8 cellular contexts compared by ENCODE assay signal in genomic region chr2:60549250-60550150, GRCh38. TPM values are rescaled to one million over a fixed set of nuclear protein-coding genes. Genes with fewer than 3 reads are reported as not detected.
A peak's percentile ranks its signal among the peaks of the same experiment; 100 is the strongest.
DNase-seq lines count a peak whose midpoint lies in the region; ATAC-seq and TF ChIP-seq lines count a peak whose summit lies in the region.

No MANE protein-coding gene starts in this region.

- H3K27me3 Mint-ChIP-seq in activated naive CD4-positive, alpha-beta T cell treated with anti-CD3 and anti-CD28 coated beads for 36 hours (ENCODE audit: low read depth): peaks cover 71% of the 10 kb centered on the region

- no peaks in the 10 kb centered on the region for H3K36me3 Mint-ChIP-seq in activated naive CD4-positive, alpha-beta T cell treated with anti-CD3 and anti-CD28 coated beads for 36 hours (ENCODE audit: low read depth)

- TF ChIP-seq CTCF in fibroblast of pulmonary artery (IDR thresholded peaks at IDR 0.05; ENCODE audit: low read length, missing control alignments) (no peak), parathyroid adenoma (IDR thresholded peaks at IDR 0.05) (no peak)

- H3K4me3 Mint-ChIP-seq in activated naive CD4-positive, alpha-beta T cell treated with anti-CD3 and anti-CD28 coated beads for 36 hours: peak overlapping the region; percentile 83

- no peaks in the 10 kb centered on the region for H3K4me1 ChIP-seq in parathyroid adenoma

- peak overlapping the region; percentile 72 for H3K4me3 ChIP-seq in fibroblast of pulmonary artery (replicated peaks; ENCODE audit: low read depth, low read length)
- peak overlapping the region; percentile 74 for H3K4me3 ChIP-seq in parathyroid adenoma (ENCODE audit: low read depth, low read length)

- CTCF ChIA-PET in activated naive CD4-positive, alpha-beta T cell treated with anti-CD3 and anti-CD28 coated beads for 36 hours (lab: Charles Lee): interaction anchor here (0.6 to 1.3 kb wide), 16 partner anchors 8 to 1711 kb away, joined by 3 to 8 read pairs (median 4); no protein-coding TSS in a partner anchor

- peak; percentile 0 for ATAC-seq in HG03378 (IDR thresholded peaks at IDR 0.05; ENCODE audit: unreplicated experiment)

- H3K27ac ChIP-seq in parathyroid adenoma: no peak overlapping the region

- no peaks in the 10 kb centered on the region for H3K27me3 ChIP-seq in parathyroid adenoma (ENCODE audit: control insufficient read depth, insufficient read depth, low read length)

- no peaks in the 10 kb centered on the region for H3K36me3 ChIP-seq in parathyroid adenoma (ENCODE audit: control insufficient read depth, insufficient read depth, low read length)

- no peak overlapping the region for H3K9ac ChIP-seq in parathyroid adenoma

- no peaks in the 10 kb centered on the region for H3K9me3 Mint-ChIP-seq in activated naive CD4-positive, alpha-beta T cell treated with anti-CD3 and anti-CD28 coated beads for 36 hours

- peak overlapping the region; percentile 74 for H2AFZ ChIP-seq in parathyroid adenoma

- intact Hi-C loops in activated naive CD4-positive, alpha-beta T cell treated with anti-CD3 and anti-CD28 coated beads for 36 hours (cut with micrococcal nuclease): loop anchor here (1.0 to 10.0 kb wide), 9 partner anchors 103 to 1979 kb away; partner anchors contain the start of genes PEX13 and PUS10

- no peaks in the 10 kb centered on the region for H3K79me2 ChIP-seq in parathyroid adenoma

- no peaks in the 10 kb centered on the region for H3K9me3 ChIP-seq in parathyroid adenoma (ENCODE audit: control insufficient read depth, low read length)

- peak overlapping the region; percentile 83 for H3K4me2 ChIP-seq in parathyroid adenoma (ENCODE audit: low read length)

- peak; percentile 14 for DNase-seq in activated naive CD4-positive, alpha-beta T cell treated with anti-CD3 and anti-CD28 coated beads for 36 hours
- no peak for DNase-seq in activated naive CD4-positive, alpha-beta T cell treated with anti-CD3 and anti-CD28 coated beads, Interleukin-2, amount 50 U/mL, for 16 hours
- DNase-seq in UCSD-AML1 (lab: John Stamatoyannopoulos, UW; ENCODE audit: unreplicated experiment) (peak; percentile 36), fibroblast of pulmonary artery (ENCODE audit: low read depth) (no peak), NK-92 (lab: John Stamatoyannopoulos, UW; ENCODE audit: unreplicated experiment) (no peak), glomerular visceral epithelial cell (ENCODE audit: extremely low spot score) (no peak)

- H3K27ac Mint-ChIP-seq in activated naive CD4-positive, alpha-beta T cell treated with anti-CD3 and anti-CD28 coated beads for 36 hours: no peak overlapping the region

- peaks cover 27% of the 10 kb centered on the region for H3K4me1 Mint-ChIP-seq in activated naive CD4-positive, alpha-beta T cell treated with anti-CD3 and anti-CD28 coated beads for 36 hours (ENCODE audit: low read depth)

RNA-seq across cellular contexts. Expression of gene BCL11A, which starts 4.0 kb away (rescaled TPM):
- under 1 TPM; 0.52 to 0.67 TPM for total RNA-seq in activated naive CD4-positive, alpha-beta T cell treated with anti-CD3 and anti-CD28 coated beads for 36 hours

Comparison
In these comparisons a context has a peak if more than half of its experiments do, and no peak if none do; other contexts are left out.
1. DNase-seq: peak in activated naive CD4-positive, alpha-beta T cell treated with anti-CD3 and anti-CD28 coated beads for 36 hours (single experiment) and UCSD-AML1 (single experiment); none in activated naive CD4-positive, alpha-beta T cell treated with anti-CD3 and anti-CD28 coated beads, Interleukin-2, amount 50 U/mL, for 16 hours (single experiment), fibroblast of pulmonary artery (single experiment), NK-92 (single experiment) and glomerular visceral epithelial cell (single experiment).